ENCODE assay signal across 15 cellular contexts in genomic region chr19:878751-879561, GRCh38. TPM values are rescaled to one million over a fixed set of nuclear protein-coding genes. Genes with fewer than 3 reads are reported as not detected.
A peak's percentile ranks its signal among the peaks of the same experiment; 100 is the strongest.
DNase-seq lines count a peak whose midpoint lies in the region; ATAC-seq, FAIRE-seq and TF ChIP-seq lines count a peak whose summit lies in the region.
"Not testable (repeated sequence)": the region's sequence is repeated elsewhere in the genome, so short reads cannot be mapped to it uniquely, and the experiment has no call there.
"Had no signal": no experiment of that assay in that cellular context is flagged by ENCODE, and none has a peak within 500 bp of the region (broad histone marks: within the 10 kb centered on the region; RNA-seq: fewer than 3 reads in every experiment).

No MANE protein-coding gene starts in this region.

- not testable (repeated sequence) for H3K79me2 ChIP-seq in HepG2 (ENCODE audit: insufficient read depth, low read length)

- not testable (repeated sequence) for BruUV-seq in HepG2 (replicated peaks; lab: Mats Ljungman, UMichigan)

- intact Hi-C loops in HepG2 (cut with micrococcal nuclease; ENCODE audit: unreplicated experiment); posterior vena cava (cut with DNase I); upper lobe of right lung (cut with DNase I): not testable (repeated sequence)

- not testable (repeated sequence) for H3K27me3 Mint-ChIP-seq in activated CD4-positive, alpha-beta T cell treated with anti-CD3 and anti-CD28 coated beads, Interleukin-2, amount 10 ng/mL, durations not matched to agents 7 days and 5 days; endodermal cell (ENCODE audit: insufficient read depth)

- in situ Hi-C loops in HepG2 (cut with HindIII; ENCODE audit: extremely low pct_ligation_motif_present, low pct_unique_long_range_greater_than_20kb) = not testable (repeated sequence)

- POLR2A ChIA-PET in activated CD4-positive, alpha-beta T cell treated with anti-CD3 and anti-CD28 coated beads, Interleukin-2, amount 10 ng/mL, durations not matched to agents 7 days and 5 days (lab: Charles Lee) = interaction anchor here (0.6 kb wide), 1 partner anchor 118 kb away, joined by 3 read pairs; no protein-coding TSS in a partner anchor
- POLR2A ChIA-PET in HepG2 (lab: Yijun Ruan, JAX) = interaction anchor here (0.9 to 1.6 kb wide), 2 partner anchors 14 to 29 kb away, joined by 3 read pairs; partner anchors contain the start of genes MED16 and RNU6-9

- not testable (repeated sequence) for H3K4me1 ChIP-seq in endodermal cell (ENCODE audit: control insufficient read depth, insufficient read depth, low read length); HepG2 (ENCODE audit: insufficient read depth, low read length); upper lobe of right lung

- not testable (repeated sequence) for H3K9me3 ChIP-seq in endodermal cell (ENCODE audit: control insufficient read depth, low read length); HepG2 (ENCODE audit: low read length); upper lobe of right lung

- not testable (repeated sequence) for H3K27ac ChIP-seq in endodermal cell (ENCODE audit: low read depth, low read length); HepG2 (ENCODE audit: extremely low read length, insufficient read depth, low read length); upper lobe of right lung

- H2AFZ ChIP-seq in HepG2 (ENCODE audit: low read length) = not testable (repeated sequence)

- H3K27me3 ChIP-seq in endodermal cell (ENCODE audit: control insufficient read depth, insufficient read depth, low read length, poor library complexity, severe bottlenecking); HepG2 (ENCODE audit: control insufficient read depth in 1 of 2, insufficient read depth in 2 of 2, low read length in 2 of 2); upper lobe of right lung: not testable (repeated sequence)

- TF ChIP-seq POLR2A in HepG2 (IDR thresholded peaks at IDR 0.05; ENCODE audit: insufficient read depth in 1 of 2, low read depth in 2 of 2, low read length in 2 of 2) = not testable (repeated sequence)

- H3K4me2 ChIP-seq in HepG2 (ENCODE audit: low read depth, low read length) = not testable (repeated sequence)

- peak; percentile 38 for DNase-seq in Ammon's horn (ENCODE audit: low spot score)
- DNase-seq in NCI-H82 (lab: John Stamatoyannopoulos, UW) = peak; percentile 19
- DNase-seq in activated CD4-positive, alpha-beta T cell treated with anti-CD3 and anti-CD28 coated beads, Interleukin-2, amount 10 ng/mL, durations not matched to agents 7 days and 5 days; activated naive CD4-positive, alpha-beta T cell treated with anti-CD3 and anti-CD28 coated beads, Interleukin-2, amount 50 U/mL, for 72 hours (ENCODE audit: low spot score in 2 of 2); HepG2 (ENCODE audit: low spot score): not testable (repeated sequence)
- DNase-seq in endodermal cell = peak; percentile 49
- peak; percentile 78 for DNase-seq in posterior vena cava (ENCODE audit: low spot score)
- DNase-seq in upper lobe of right lung = peak; percentile 67

- not testable (repeated sequence) for H3K4me1 Mint-ChIP-seq in activated CD4-positive, alpha-beta T cell treated with anti-CD3 and anti-CD28 coated beads, Interleukin-2, amount 10 ng/mL, durations not matched to agents 7 days and 5 days; endodermal cell

- not testable (repeated sequence) for H4K20me1 ChIP-seq in HepG2 (ENCODE audit: insufficient read depth, low read length)

- CTCF ChIA-PET in activated CD4-positive, alpha-beta T cell treated with anti-CD3 and anti-CD28 coated beads, Interleukin-2, amount 10 ng/mL, durations not matched to agents 7 days and 5 days (lab: Charles Lee) = interaction anchor here (0.8 to 1.8 kb wide), 4 partner anchors 14 to 145 kb away, joined by 3 to 6 read pairs (median 3); no protein-coding TSS in a partner anchor
- CTCF ChIA-PET in HepG2 (lab: Yijun Ruan, JAX; ENCODE audit: low intra/inter-chr PET ratio, low total read pairs) = not testable (repeated sequence)

- H3K36me3 ChIP-seq in endodermal cell (ENCODE audit: control insufficient read depth, insufficient read depth, low read length) = peaks cover 33% of the 10 kb centered on the region
- H3K36me3 ChIP-seq in HepG2 (replicated peaks in 1 of 2; ENCODE audit: control insufficient read depth in 1 of 2, insufficient read depth in 2 of 2, low read length in 2 of 2) = peaks cover 12 to 16% of the 10 kb centered on the region in 2 experiments; a peak in 4 of 5 replicates
- H3K36me3 ChIP-seq in upper lobe of right lung = peaks cover 55% of the 10 kb centered on the region

- TF ChIP-seq EP300 in HepG2 (IDR thresholded peaks at IDR 0.05; ENCODE audit: low read depth in 2 of 2, low read length in 2 of 2); HepG2 (CRISPR knock-in tag; IDR thresholded peaks at IDR 0.05; ENCODE audit: borderline replicate concordance): not testable (repeated sequence)

- H3K4me3 Mint-ChIP-seq in activated CD4-positive, alpha-beta T cell treated with anti-CD3 and anti-CD28 coated beads, Interleukin-2, amount 10 ng/mL, durations not matched to agents 7 days and 5 days; endodermal cell: not testable (repeated sequence)

- H3K9me3 Mint-ChIP-seq in activated CD4-positive, alpha-beta T cell treated with anti-CD3 and anti-CD28 coated beads, Interleukin-2, amount 10 ng/mL, durations not matched to agents 7 days and 5 days; activated naive CD4-positive, alpha-beta T cell treated with anti-CD3 and anti-CD28 coated beads, Interleukin-2, amount 50 U/mL, for 72 hours; endodermal cell: not testable (repeated sequence)

- H3K9ac ChIP-seq in endodermal cell (ENCODE audit: extremely low read depth, low read length, poor library complexity, severe bottlenecking); HepG2 (ENCODE audit: insufficient read depth, low read depth, low read length): not testable (repeated sequence)

- FAIRE-seq in HepG2 (lab: Jason Lieb, UNC) = not testable (repeated sequence)

- WGBS in endodermal cell (ENCODE audit: insufficient coverage in 1 of 2, insufficient read length in 1 of 2), 2 experiments = 87 to 93% methylated on average over 15 to 24 of the region's 24 CpGs
- 85% methylated on average over 24 of the region's 24 CpGs for WGBS in HepG2 (ENCODE audit: low lambda C conversion rate)

- not testable (repeated sequence) for H3K36me3 Mint-ChIP-seq in activated CD4-positive, alpha-beta T cell treated with anti-CD3 and anti-CD28 coated beads, Interleukin-2, amount 10 ng/mL, durations not matched to agents 7 days and 5 days (ENCODE audit: low read depth); activated naive CD4-positive, alpha-beta T cell treated with anti-CD3 and anti-CD28 coated beads, Interleukin-2, amount 50 U/mL, for 72 hours
- H3K36me3 Mint-ChIP-seq in endodermal cell (ENCODE audit: low read depth) = peaks cover 45% of the 10 kb centered on the region

- not testable (repeated sequence) for TF ChIP-seq RAD21 in HepG2 (CRISPR knock-in tag; IDR thresholded peaks at IDR 0.05)

- TF ChIP-seq CTCF in endodermal cell (conservative IDR thresholded peaks at IDR 0.05); HepG2 (CRISPR knock-in tag; IDR thresholded peaks at IDR 0.05); upper lobe of right lung (IDR thresholded peaks at IDR 0.05): not testable (repeated sequence)

- not testable (repeated sequence) for H3K4me3 ChIP-seq in endodermal cell (ENCODE audit: low read length); HepG2 (replicated peaks in 1 of 3; ENCODE audit: insufficient read depth in 1 of 3, low read depth in 2 of 3, low read length in 3 of 3); upper lobe of right lung

- not testable (repeated sequence) for ATAC-seq in activated naive CD4-positive, alpha-beta T cell treated with anti-CD3 and anti-CD28 coated beads, Interleukin-2, amount 50 U/mL, for 72 hours; HepG2; upper lobe of right lung

- peak overlapping the region; percentile 47 for H3K27ac Mint-ChIP-seq in activated CD4-positive, alpha-beta T cell treated with anti-CD3 and anti-CD28 coated beads, Interleukin-2, amount 10 ng/mL, durations not matched to agents 7 days and 5 days
- H3K27ac Mint-ChIP-seq in activated naive CD4-positive, alpha-beta T cell treated with anti-CD3 and anti-CD28 coated beads, Interleukin-2, amount 50 U/mL, for 72 hours = peak overlapping the region; percentile 73 to 83
- not testable (repeated sequence) for H3K27ac Mint-ChIP-seq in endodermal cell

RNA-seq across cellular contexts. Expression of gene MED16, which starts 14.0 kb away (rescaled TPM):
- total RNA-seq in activated CD4-positive, alpha-beta T cell treated with anti-CD3 and anti-CD28 coated beads, Interleukin-2, amount 10 ng/mL, durations not matched to agents 7 days and 5 days = 10 to 100 TPM; 72.5 to 88.1 TPM
- total RNA-seq in activated naive CD4-positive, alpha-beta T cell treated with anti-CD3 and anti-CD28 coated beads, Interleukin-2, amount 50 U/mL, for 72 hours = 10 to 100 TPM; 42.0 to 61.8 TPM
- 10 to 100 TPM; 75.8 to 92.4 TPM for total RNA-seq in endodermal cell
- polyA plus RNA-seq in endodermal cell (2013, experiment 1 of 2) = 69.8 TPM
- 66.0 TPM for polyA plus RNA-seq in endodermal cell (2013, experiment 2 of 2)
- 14.8 and 18.4 TPM in 2 replicates for total RNA-seq in HepG2 (2016; rRNA removed; fragmentation: Illumina TruSeq; extraction: Trizol)
- 6.4 and 6.7 TPM in 2 replicates for total RNA-seq in HepG2 (2016; cell fraction: cytosol; rRNA removed; fragmentation: Illumina TruSeq; extraction: Trizol; ENCODE audit: low read depth)
- 14.0 and 16.4 TPM in 2 replicates for total RNA-seq in HepG2 (2016; cell fraction: insoluble cytoplasmic fraction; rRNA removed; fragmentation: Illumina TruSeq; extraction: Trizol)
- 12.3 and 14.3 TPM in 2 replicates for total RNA-seq in HepG2 (2016; cell fraction: membrane; rRNA removed; fragmentation: Illumina TruSeq; extraction: Trizol)
- total RNA-seq in HepG2 (2016; cell fraction: nucleus; rRNA removed; fragmentation: Illumina TruSeq; extraction: Trizol) = 11.3 and 13.2 TPM in 2 replicates
- 13.3 and 16.9 TPM in 2 replicates for polyA plus RNA-seq in HepG2 (2011; rRNA removed)
- 17.9 and 30.0 TPM in 2 replicates for polyA plus RNA-seq in HepG2 (2011; cell fraction: cytosol; rRNA removed)
- polyA plus RNA-seq in HepG2 (2011; cell fraction: nucleus; rRNA removed) = 45.6 and 56.5 TPM in 2 replicates
- 19.2 and 24.7 TPM in 2 replicates for polyA plus RNA-seq in HepG2 (2012)
- 7.2 and 8.1 TPM in 2 replicates for polyA plus RNA-seq in HepG2 (2016; cell fraction: cytosol; fragmentation: Illumina TruSeq; extraction: Trizol; ENCODE audit: low read depth)
- 21.8 and 29.1 TPM in 2 replicates for polyA plus RNA-seq in HepG2 (2016; cell fraction: insoluble cytoplasmic fraction; fragmentation: Illumina TruSeq; extraction: Trizol; ENCODE audit: low read depth)
- polyA plus RNA-seq in HepG2 (2016; cell fraction: membrane; fragmentation: Illumina TruSeq; extraction: Trizol; ENCODE audit: low read depth) = 15.5 and 16.0 TPM in 2 replicates
- polyA plus RNA-seq in HepG2 (2016; cell fraction: nucleus; fragmentation: Illumina TruSeq; extraction: Trizol; ENCODE audit: insufficient read depth, low read depth) = 24.9 and 32.1 TPM in 2 replicates
- 17.7 and 77.2 TPM in 2 replicates for polyA minus RNA-seq in HepG2 (2011; rRNA and poly(A)+ RNA removed; ENCODE audit: low replicate concordance)
- polyA minus RNA-seq in HepG2 (2011; cell fraction: cytosol; rRNA and poly(A)+ RNA removed) = 45.1 and 51.0 TPM in 2 replicates
- 14.5 and 15.0 TPM in 2 replicates for polyA minus RNA-seq in HepG2 (2011; cell fraction: nucleus; rRNA and poly(A)+ RNA removed)
- total RNA-seq in posterior vena cava = 10 to 100 TPM; 29.4 to 33.6 TPM
- total RNA-seq in upper lobe of right lung = 51.8 TPM

RNA-seq across cellular contexts. Expression of gene RNU6-9, which starts 14.3 kb away (rescaled TPM):
- not detected for total RNA-seq in activated CD4-positive, alpha-beta T cell treated with anti-CD3 and anti-CD28 coated beads, Interleukin-2, amount 10 ng/mL, durations not matched to agents 7 days and 5 days
- total RNA-seq in activated naive CD4-positive, alpha-beta T cell treated with anti-CD3 and anti-CD28 coated beads, Interleukin-2, amount 50 U/mL, for 72 hours = not detected
- total RNA-seq in endodermal cell (not detected), HepG2 (2016; rRNA removed; fragmentation: Illumina TruSeq; extraction: Trizol) (under 0.01 TPM in 1 of 2 replicates, not detected in the other), posterior vena cava (not detected), upper lobe of right lung (not detected)
- under 0.01 TPM for polyA plus RNA-seq in endodermal cell (2013, experiment 1 of 2)
- under 0.01 TPM for polyA plus RNA-seq in endodermal cell (2013, experiment 2 of 2)
- total RNA-seq in HepG2 (2016; cell fraction: cytosol; rRNA removed; fragmentation: Illumina TruSeq; extraction: Trizol; ENCODE audit: low read depth) = under 0.01 TPM in 2 replicates
- total RNA-seq in HepG2 (2016; cell fraction: insoluble cytoplasmic fraction; rRNA removed; fragmentation: Illumina TruSeq; extraction: Trizol) = under 0.01 TPM in 1 of 2 replicates, not detected in the other
- total RNA-seq in HepG2 (2016; cell fraction: membrane; rRNA removed; fragmentation: Illumina TruSeq; extraction: Trizol) = under 0.01 TPM in 1 of 2 replicates, not detected in the other
- not detected in 2 replicates for total RNA-seq in HepG2 (2016; cell fraction: nucleus; rRNA removed; fragmentation: Illumina TruSeq; extraction: Trizol)
- polyA plus RNA-seq in HepG2 (2011; rRNA removed) = not detected in 2 replicates
- not detected in 2 replicates for polyA plus RNA-seq in HepG2 (2011; cell fraction: cytosol; rRNA removed)
- polyA plus RNA-seq in HepG2 (2011; cell fraction: nucleus; rRNA removed) = not detected in 2 replicates
- polyA plus RNA-seq in HepG2 (2012) = not detected in 2 replicates
- polyA plus RNA-seq in HepG2 (2016; cell fraction: cytosol; fragmentation: Illumina TruSeq; extraction: Trizol; ENCODE audit: low read depth) = not detected in 2 replicates
- polyA plus RNA-seq in HepG2 (2016; cell fraction: insoluble cytoplasmic fraction; fragmentation: Illumina TruSeq; extraction: Trizol; ENCODE audit: low read depth) = not detected in 2 replicates
- not detected in 2 replicates for polyA plus RNA-seq in HepG2 (2016; cell fraction: membrane; fragmentation: Illumina TruSeq; extraction: Trizol; ENCODE audit: low read depth)
- not detected in 2 replicates for polyA plus RNA-seq in HepG2 (2016; cell fraction: nucleus; fragmentation: Illumina TruSeq; extraction: Trizol; ENCODE audit: insufficient read depth, low read depth)
- under 0.01 TPM in 1 of 2 replicates, not detected in the other for polyA minus RNA-seq in HepG2 (2011; rRNA and poly(A)+ RNA removed; ENCODE audit: low replicate concordance)
- under 0.01 TPM in 1 of 2 replicates, not detected in the other for polyA minus RNA-seq in HepG2 (2011; cell fraction: cytosol; rRNA and poly(A)+ RNA removed)
- not detected in 2 replicates for polyA minus RNA-seq in HepG2 (2011; cell fraction: nucleus; rRNA and poly(A)+ RNA removed)
- total RNA-seq: CD8-positive, alpha-beta T cell; G401; GM12878; H1; H9 had no signal
- polyA plus RNA-seq: A549, CD14-positive monocyte, GM12878, H1 had no signal

RNA-seq across cellular contexts. Expression of gene CFD, which starts 19.5 kb away (rescaled TPM):
- total RNA-seq in activated CD4-positive, alpha-beta T cell treated with anti-CD3 and anti-CD28 coated beads, Interleukin-2, amount 10 ng/mL, durations not matched to agents 7 days and 5 days = 1 to 10 TPM; 1.5 to 1.6 TPM
- total RNA-seq in activated naive CD4-positive, alpha-beta T cell treated with anti-CD3 and anti-CD28 coated beads, Interleukin-2, amount 50 U/mL, for 72 hours = 1 to 10 TPM in 1 of 2 donors, not detected in 1; 4.9 TPM
- total RNA-seq in endodermal cell (1 to 10 TPM in 1 of 2 donors, under 1 TPM in 1; 0.38 to 1.1 TPM), HepG2 (2016; rRNA removed; fragmentation: Illumina TruSeq; extraction: Trizol) (3.6 and 4.6 TPM in 2 replicates), posterior vena cava (100 to 1,000 TPM; 122 to 297 TPM), upper lobe of right lung (153 TPM)
- polyA plus RNA-seq in endodermal cell (2013, experiment 1 of 2) = 0.50 TPM
- polyA plus RNA-seq in endodermal cell (2013, experiment 2 of 2) = not detected
- 1.4 and 2.7 TPM in 2 replicates for total RNA-seq in HepG2 (2016; cell fraction: cytosol; rRNA removed; fragmentation: Illumina TruSeq; extraction: Trizol; ENCODE audit: low read depth)
- 3.4 and 3.9 TPM in 2 replicates for total RNA-seq in HepG2 (2016; cell fraction: insoluble cytoplasmic fraction; rRNA removed; fragmentation: Illumina TruSeq; extraction: Trizol)
- 1.8 and 2.7 TPM in 2 replicates for total RNA-seq in HepG2 (2016; cell fraction: membrane; rRNA removed; fragmentation: Illumina TruSeq; extraction: Trizol)
- 1.0 and 1.7 TPM in 2 replicates for total RNA-seq in HepG2 (2016; cell fraction: nucleus; rRNA removed; fragmentation: Illumina TruSeq; extraction: Trizol)
- 2.3 and 3.9 TPM in 2 replicates for polyA plus RNA-seq in HepG2 (2011; rRNA removed)
- polyA plus RNA-seq in HepG2 (2011; cell fraction: cytosol; rRNA removed) = 3.0 and 8.4 TPM in 2 replicates
- polyA plus RNA-seq in HepG2 (2011; cell fraction: nucleus; rRNA removed) = 5.1 and 6.2 TPM in 2 replicates
- 3.4 and 4.4 TPM in 2 replicates for polyA plus RNA-seq in HepG2 (2012)
- polyA plus RNA-seq in HepG2 (2016; cell fraction: cytosol; fragmentation: Illumina TruSeq; extraction: Trizol; ENCODE audit: low read depth) = 1.7 TPM in 2 replicates
- 2.4 and 5.1 TPM in 2 replicates for polyA plus RNA-seq in HepG2 (2016; cell fraction: insoluble cytoplasmic fraction; fragmentation: Illumina TruSeq; extraction: Trizol; ENCODE audit: low read depth)
- 1.2 and 1.9 TPM in 2 replicates for polyA plus RNA-seq in HepG2 (2016; cell fraction: membrane; fragmentation: Illumina TruSeq; extraction: Trizol; ENCODE audit: low read depth)
- 2.7 and 3.3 TPM in 2 replicates for polyA plus RNA-seq in HepG2 (2016; cell fraction: nucleus; fragmentation: Illumina TruSeq; extraction: Trizol; ENCODE audit: insufficient read depth, low read depth)
- polyA minus RNA-seq in HepG2 (2011; rRNA and poly(A)+ RNA removed; ENCODE audit: low replicate concordance) = 4.8 TPM in 2 replicates
- polyA minus RNA-seq in HepG2 (2011; cell fraction: cytosol; rRNA and poly(A)+ RNA removed) = 1.9 and 2.3 TPM in 2 replicates
- 0.75 and 1.9 TPM in 2 replicates for polyA minus RNA-seq in HepG2 (2011; cell fraction: nucleus; rRNA and poly(A)+ RNA removed)

RNA-seq across cellular contexts. Expression of gene ELANE, which starts 26.9 kb away (rescaled TPM):
- not detected for total RNA-seq in activated CD4-positive, alpha-beta T cell treated with anti-CD3 and anti-CD28 coated beads, Interleukin-2, amount 10 ng/mL, durations not matched to agents 7 days and 5 days
- not detected for total RNA-seq in activated naive CD4-positive, alpha-beta T cell treated with anti-CD3 and anti-CD28 coated beads, Interleukin-2, amount 50 U/mL, for 72 hours
- not detected for total RNA-seq in endodermal cell
- not detected for polyA plus RNA-seq in endodermal cell (2013, experiment 1 of 2)
- polyA plus RNA-seq in endodermal cell (2013, experiment 2 of 2) = not detected
- not detected in 2 replicates for total RNA-seq in HepG2 (2016; rRNA removed; fragmentation: Illumina TruSeq; extraction: Trizol)
- total RNA-seq in HepG2 (2016; cell fraction: cytosol; rRNA removed; fragmentation: Illumina TruSeq; extraction: Trizol; ENCODE audit: low read depth) = not detected in 2 replicates
- not detected in 2 replicates for total RNA-seq in HepG2 (2016; cell fraction: insoluble cytoplasmic fraction; rRNA removed; fragmentation: Illumina TruSeq; extraction: Trizol)
- not detected in 2 replicates for total RNA-seq in HepG2 (2016; cell fraction: membrane; rRNA removed; fragmentation: Illumina TruSeq; extraction: Trizol)
- not detected in 2 replicates for total RNA-seq in HepG2 (2016; cell fraction: nucleus; rRNA removed; fragmentation: Illumina TruSeq; extraction: Trizol)
- polyA plus RNA-seq in HepG2 (2011; rRNA removed) = not detected in 2 replicates
- polyA plus RNA-seq in HepG2 (2011; cell fraction: cytosol; rRNA removed) = not detected in 2 replicates
- not detected in 2 replicates for polyA plus RNA-seq in HepG2 (2011; cell fraction: nucleus; rRNA removed)
- polyA plus RNA-seq in HepG2 (2012) = not detected in 2 replicates
- polyA plus RNA-seq in HepG2 (2016; cell fraction: cytosol; fragmentation: Illumina TruSeq; extraction: Trizol; ENCODE audit: low read depth) = not detected in 2 replicates
- polyA plus RNA-seq in HepG2 (2016; cell fraction: insoluble cytoplasmic fraction; fragmentation: Illumina TruSeq; extraction: Trizol; ENCODE audit: low read depth) = not detected in 2 replicates
- polyA plus RNA-seq in HepG2 (2016; cell fraction: membrane; fragmentation: Illumina TruSeq; extraction: Trizol; ENCODE audit: low read depth) = not detected in 2 replicates
- polyA plus RNA-seq in HepG2 (2016; cell fraction: nucleus; fragmentation: Illumina TruSeq; extraction: Trizol; ENCODE audit: insufficient read depth, low read depth) = not detected in 2 replicates
- not detected in 2 replicates for polyA minus RNA-seq in HepG2 (2011; rRNA and poly(A)+ RNA removed; ENCODE audit: low replicate concordance)
- not detected in 2 replicates for polyA minus RNA-seq in HepG2 (2011; cell fraction: cytosol; rRNA and poly(A)+ RNA removed)
- polyA minus RNA-seq in HepG2 (2011; cell fraction: nucleus; rRNA and poly(A)+ RNA removed) = not detected in 2 replicates
- 1 to 10 TPM in 1 of 2 donors, under 1 TPM in 1; 0.33 to 2.2 TPM for total RNA-seq in posterior vena cava
- total RNA-seq in upper lobe of right lung = 0.52 TPM
- total RNA-seq: CD8-positive, alpha-beta T cell; G401; GM12878; H1; H9 had no signal
- polyA plus RNA-seq: GM12878, H1 had no signal

RNA-seq across cellular contexts. Expression of gene R3HDM4, which starts 34.1 kb away (rescaled TPM):
- 100 to 1,000 TPM; 120 to 121 TPM for total RNA-seq in activated CD4-positive, alpha-beta T cell treated with anti-CD3 and anti-CD28 coated beads, Interleukin-2, amount 10 ng/mL, durations not matched to agents 7 days and 5 days
- 100 to 1,000 TPM in 1 of 2 donors, 10 to 100 TPM in 1; 98.3 to 102 TPM for total RNA-seq in activated naive CD4-positive, alpha-beta T cell treated with anti-CD3 and anti-CD28 coated beads, Interleukin-2, amount 50 U/mL, for 72 hours
- total RNA-seq in endodermal cell = 10 to 100 TPM; 61.1 to 64.7 TPM
- 54.6 TPM for polyA plus RNA-seq in endodermal cell (2013, experiment 1 of 2)
- 56.9 TPM for polyA plus RNA-seq in endodermal cell (2013, experiment 2 of 2)
- total RNA-seq in HepG2 (2016; rRNA removed; fragmentation: Illumina TruSeq; extraction: Trizol) = 21.8 and 26.2 TPM in 2 replicates
- total RNA-seq in HepG2 (2016; cell fraction: cytosol; rRNA removed; fragmentation: Illumina TruSeq; extraction: Trizol; ENCODE audit: low read depth) = 17.5 and 31.0 TPM in 2 replicates
- 22.0 and 24.7 TPM in 2 replicates for total RNA-seq in HepG2 (2016; cell fraction: insoluble cytoplasmic fraction; rRNA removed; fragmentation: Illumina TruSeq; extraction: Trizol)
- 29.7 and 34.2 TPM in 2 replicates for total RNA-seq in HepG2 (2016; cell fraction: membrane; rRNA removed; fragmentation: Illumina TruSeq; extraction: Trizol)
- 16.4 and 18.7 TPM in 2 replicates for total RNA-seq in HepG2 (2016; cell fraction: nucleus; rRNA removed; fragmentation: Illumina TruSeq; extraction: Trizol)
- 26.9 and 40.4 TPM in 2 replicates for polyA plus RNA-seq in HepG2 (2011; rRNA removed)
- 30.7 and 39.0 TPM in 2 replicates for polyA plus RNA-seq in HepG2 (2011; cell fraction: cytosol; rRNA removed)
- polyA plus RNA-seq in HepG2 (2011; cell fraction: nucleus; rRNA removed) = 57.8 and 68.0 TPM in 2 replicates
- 22.6 and 31.3 TPM in 2 replicates for polyA plus RNA-seq in HepG2 (2012)
- polyA plus RNA-seq in HepG2 (2016; cell fraction: cytosol; fragmentation: Illumina TruSeq; extraction: Trizol; ENCODE audit: low read depth) = 24.5 and 25.3 TPM in 2 replicates
- 39.3 and 43.4 TPM in 2 replicates for polyA plus RNA-seq in HepG2 (2016; cell fraction: insoluble cytoplasmic fraction; fragmentation: Illumina TruSeq; extraction: Trizol; ENCODE audit: low read depth)
- polyA plus RNA-seq in HepG2 (2016; cell fraction: membrane; fragmentation: Illumina TruSeq; extraction: Trizol; ENCODE audit: low read depth) = 44.4 and 45.0 TPM in 2 replicates
- 58.7 and 76.5 TPM in 2 replicates for polyA plus RNA-seq in HepG2 (2016; cell fraction: nucleus; fragmentation: Illumina TruSeq; extraction: Trizol; ENCODE audit: insufficient read depth, low read depth)
- polyA minus RNA-seq in HepG2 (2011; rRNA and poly(A)+ RNA removed; ENCODE audit: low replicate concordance) = 15.6 and 40.4 TPM in 2 replicates
- 11.7 and 15.6 TPM in 2 replicates for polyA minus RNA-seq in HepG2 (2011; cell fraction: cytosol; rRNA and poly(A)+ RNA removed)
- 8.1 and 9.8 TPM in 2 replicates for polyA minus RNA-seq in HepG2 (2011; cell fraction: nucleus; rRNA and poly(A)+ RNA removed)
- 10 to 100 TPM; 36.2 to 41.5 TPM for total RNA-seq in posterior vena cava
- total RNA-seq in upper lobe of right lung = 50.7 TPM

Comparison
In these comparisons a context has a peak if more than half of its experiments do, and no peak if none do; other contexts are left out.
1. RNA of gene CFD, which starts 19.5 kb away (total RNA-seq): 122 to 297 TPM in posterior vena cava and 153 TPM in upper lobe of right lung (single experiment); 4.9 TPM in activated naive CD4-positive, alpha-beta T cell treated with anti-CD3 and anti-CD28 coated beads, Interleukin-2, amount 50 U/mL, for 72 hours, 1.0 to 4.6 TPM in HepG2, 1.5 to 1.6 TPM in activated CD4-positive, alpha-beta T cell treated with anti-CD3 and anti-CD28 coated beads, Interleukin-2, amount 10 ng/mL, durations not matched to agents 7 days and 5 days and 0.38 to 1.1 TPM in endodermal cell; every median in the first group is over 10 times any median in the second.